Comparison of ENCODE assay signal across 29 cellular contexts in genomic region chr10:132196178-132197113, GRCh38.
"Had no signal": no experiment of that assay in that cellular context is flagged by ENCODE, and none has a peak within 500 bp of the region (broad histone marks: within the 10 kb centered on the region; RNA-seq: fewer than 3 reads in every experiment).

No MANE protein-coding gene starts in this region.

- H3K9me3 ChIP-seq: body of pancreas, gastrocnemius medialis, neutrophil, ovary, prostate gland, stomach, thyroid gland, upper lobe of left lung had no signal

- H3K27ac ChIP-seq: body of pancreas, coronary artery, gastrocnemius medialis, neutrophil, ovary, prostate gland, stomach, thyroid gland, upper lobe of left lung, VCaP had no signal

- H3K4me3 ChIP-seq: body of pancreas, coronary artery, gastrocnemius medialis, lung, ovary, prostate gland, smooth muscle cell, stomach, thyroid gland, upper lobe of left lung had no signal

- H3K36me3 ChIP-seq: gastrocnemius medialis, neutrophil, ovary, prostate gland, stomach, thyroid gland, upper lobe of left lung had no signal

- ATAC-seq: activated CD4-positive, CD25-positive, alpha-beta regulatory T cell treated with anti-CD3 and anti-CD28 coated beads, Interleukin-2, amount 50 U/mL, for 24 hours; body of pancreas; effector memory CD8-positive, alpha-beta T cell; gastrocnemius medialis; stimulated activated naive B cell treated with anti-CD40 and anti-IgM and Interleukin-4, amounts not matched to agents 10 μg/mL and 1 μg/mL and 100 μg/mL, for 72 hours had no signal

- DNase-seq: activated CD4-positive, alpha-beta memory T cell treated with anti-CD3 and anti-CD28 coated beads for 36 hours; activated CD4-positive, alpha-beta T cell treated with anti-CD3 and anti-CD28 coated beads, Interleukin-2, amount 10 ng/mL, durations not matched to agents 24 days and 14 days; activated CD8-positive, alpha-beta memory T cell treated with anti-CD3 and anti-CD28 coated beads, Interleukin-2, amount 50 U/mL, for 4 hours; activated T-cell treated with anti-CD3 and anti-CD28 coated beads, Interleukin-2, amount 50 U/mL, for 1 hour; anterior cingulate cortex; body of pancreas; cerebellar nuclear complex; effector memory CD8-positive, alpha-beta T cell; erythroblast; gastrocnemius medialis; hippocampal formation; mesendoderm; retina; stimulated activated CD4-positive, alpha-beta T cell treated with anti-CD3 and anti-CD28 coated beads, Interleukin-15, amount 100 ng/mL, for 24 hours; stimulated activated CD4-positive, alpha-beta T cell treated with anti-CD3 and anti-CD28 coated beads, Interleukin-2, amount 100 ng/mL, for 24 hours; stimulated activated naive B cell treated with anti-CD40 and anti-IgM and Interleukin-4, amounts not matched to agents 10 μg/mL and 1 μg/mL and 100 μg/mL, for 72 hours; stomach; SW 1271; T-helper 9 cell; thyroid gland had no signal

- H3K4me1 ChIP-seq: body of pancreas, gastrocnemius medialis, prostate gland, stomach, thyroid gland, upper lobe of left lung had no signal

- H3K27me3 ChIP-seq: body of pancreas, gastrocnemius medialis, neutrophil, ovary, thyroid gland, upper lobe of left lung had no signal
